12 cellular contexts compared by ENCODE assay signal in the genomic region with DNA sequence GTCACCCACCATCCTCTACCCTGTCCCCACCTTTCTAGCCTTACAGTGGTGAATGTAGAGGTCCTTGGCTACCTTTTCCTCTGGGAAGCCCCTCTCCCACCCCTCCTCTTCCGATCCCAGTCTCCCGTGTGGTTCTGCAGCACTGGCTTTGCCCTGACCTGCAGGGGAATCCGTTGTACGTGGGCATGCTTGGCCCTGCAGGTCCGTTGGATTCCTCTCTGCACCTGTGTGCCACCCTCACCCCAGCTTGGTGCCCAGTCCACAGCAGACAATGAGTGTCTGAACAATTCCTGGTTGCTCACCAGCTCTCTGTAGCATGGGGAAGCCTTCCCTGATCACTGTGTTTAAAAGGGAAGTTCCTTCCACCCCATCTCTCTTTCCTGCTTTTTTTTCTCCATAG.
A peak's percentile ranks its signal among the peaks of the same experiment; 100 is the strongest.
DNase-seq lines count a peak whose midpoint lies in the region; ATAC-seq and TF ChIP-seq lines count a peak whose summit lies in the region.
"Had no signal": no experiment of that assay in that cellular context is flagged by ENCODE, and none has a peak within 500 bp of the region (broad histone marks: within the 10 kb centered on the region; RNA-seq: fewer than 3 reads in every experiment).

No MANE protein-coding gene starts in this region.

- TF ChIP-seq CTCF in chondrocyte (IDR thresholded peaks at IDR 0.05): no peak
- no peak for TF ChIP-seq CTCF in mesothelial cell of epicardium (IDR thresholded peaks at IDR 0.05; ENCODE audit: unreplicated experiment)

- peaks cover 2 to 13% (median 3%) of the 10 kb centered on the region in 3 donors for H3K4me1 Mint-ChIP-seq in IgD-negative memory B cell
- H3K4me1 Mint-ChIP-seq in chondrocyte (ENCODE audit: low read depth): no peaks in the 10 kb centered on the region
- H3K4me1 Mint-ChIP-seq in mesothelial cell of epicardium: peaks cover 19% of the 10 kb centered on the region
- H3K4me1 Mint-ChIP-seq in stimulated activated naive B cell treated with anti-CD40 and anti-IgM and Interleukin-4, amounts not matched to agents 10 μg/mL and 1 μg/mL and 100 μg/mL, for 72 hours: peaks cover 15 to 38% of the 10 kb centered on the region in 2 donors

- H3K27ac Mint-ChIP-seq in IgD-negative memory B cell (peak overlapping the region in 2 of 3 donors; percentile 14 to 65), chondrocyte (ENCODE audit: unreplicated experiment) (no peak overlapping the region), mesothelial cell of epicardium (peak overlapping the region; percentile 17)
- peak overlapping the region; percentile 66 for H3K27ac Mint-ChIP-seq in stimulated activated naive B cell treated with anti-CD40 and anti-IgM and Interleukin-4, amounts not matched to agents 10 μg/mL and 1 μg/mL and 100 μg/mL, for 72 hours
- H3K27ac Mint-ChIP-seq: CD4-positive, alpha-beta T cell had no signal

- DNase-seq in chondrocyte (ENCODE audit: low spot score) (peak; percentile 65), mesothelial cell of epicardium (ENCODE audit: low spot score in 2 of 2, unreplicated experiment in 2 of 2) (no peak), Right ventricle myocardium superior (no peak), NCI-H1417 (lab: John Stamatoyannopoulos, UW) (no peak)
- no peak for DNase-seq in stimulated activated naive B cell treated with anti-CD40 and anti-IgM and Interleukin-4, amounts not matched to agents 10 μg/mL and 1 μg/mL and 100 μg/mL, for 72 hours
- DNase-seq: ACHN; C1 segment of cervical spinal cord; Calu3; CD4-positive, alpha-beta T cell; DMS 273 treated with DMSO at 0.1 percent for 48 hours had no signal

- H3K9me3 Mint-ChIP-seq in IgD-negative memory B cell (no peaks in the 10 kb centered on the region), chondrocyte (ENCODE audit: low read depth) (no peaks in the 10 kb centered on the region), mesothelial cell of epicardium (no peaks in the 10 kb centered on the region)
- H3K9me3 Mint-ChIP-seq in stimulated activated naive B cell treated with anti-CD40 and anti-IgM and Interleukin-4, amounts not matched to agents 10 μg/mL and 1 μg/mL and 100 μg/mL, for 72 hours: no peaks in the 10 kb centered on the region
- H3K9me3 Mint-ChIP-seq: CD4-positive, alpha-beta T cell had no signal

- no peak overlapping the region for H3K4me3 Mint-ChIP-seq in IgD-negative memory B cell
- H3K4me3 Mint-ChIP-seq in chondrocyte (ENCODE audit: unreplicated experiment): no peak overlapping the region
- no peak overlapping the region for H3K4me3 Mint-ChIP-seq in mesothelial cell of epicardium
- H3K4me3 Mint-ChIP-seq in stimulated activated naive B cell treated with anti-CD40 and anti-IgM and Interleukin-4, amounts not matched to agents 10 μg/mL and 1 μg/mL and 100 μg/mL, for 72 hours: peak overlapping the region in 1 of 2 donors; percentile 13
- H3K4me3 Mint-ChIP-seq: CD4-positive, alpha-beta T cell had no signal

- no peaks in the 10 kb centered on the region for H3K27me3 Mint-ChIP-seq in IgD-negative memory B cell
- H3K27me3 Mint-ChIP-seq in chondrocyte (ENCODE audit: low read depth): peaks cover 52% of the 10 kb centered on the region
- H3K27me3 Mint-ChIP-seq in mesothelial cell of epicardium (ENCODE audit: low read depth): peaks cover 61% of the 10 kb centered on the region
- no peaks in the 10 kb centered on the region for H3K27me3 Mint-ChIP-seq in stimulated activated naive B cell treated with anti-CD40 and anti-IgM and Interleukin-4, amounts not matched to agents 10 μg/mL and 1 μg/mL and 100 μg/mL, for 72 hours
- H3K27me3 Mint-ChIP-seq: CD4-positive, alpha-beta T cell had no signal

- ATAC-seq in stimulated activated naive B cell treated with anti-CD40 and anti-IgM and Interleukin-4, amounts not matched to agents 10 μg/mL and 1 μg/mL and 100 μg/mL, for 72 hours (replicated peaks): no peak
- ATAC-seq in Right ventricle myocardium superior (ENCODE audit: poor library complexity) (no peak), GM19395 (IDR thresholded peaks at IDR 0.05; ENCODE audit: unreplicated experiment) (no peak)

- H3K36me3 Mint-ChIP-seq in IgD-negative memory B cell (no peaks in the 10 kb centered on the region), chondrocyte (ENCODE audit: low read depth) (no peaks in the 10 kb centered on the region), mesothelial cell of epicardium (no peaks in the 10 kb centered on the region)
- peaks cover 45 to 67% of the 10 kb centered on the region in 2 donors for H3K36me3 Mint-ChIP-seq in stimulated activated naive B cell treated with anti-CD40 and anti-IgM and Interleukin-4, amounts not matched to agents 10 μg/mL and 1 μg/mL and 100 μg/mL, for 72 hours

- intact Hi-C loops in Right ventricle myocardium superior (cut with DNase I): no loop called here
